14 cellular contexts compared by ENCODE assay signal in genomic region chr3:174218011-174218410, GRCh38.
"Had no signal": no experiment of that assay in that cellular context is flagged by ENCODE, and none has a peak within 500 bp of the region (broad histone marks: within the 10 kb centered on the region; RNA-seq: fewer than 3 reads in every experiment).

No MANE protein-coding gene starts in this region.

- H3K4me1 Mint-ChIP-seq: stimulated activated effector memory CD8-positive, alpha-beta T cell treated with anti-CD3 and anti-CD28 coated beads, Interleukin-12 subunit alpha, Interleukin-12 subunit beta, amount 100 ng/mL, for 72 hours had no signal

- H3K36me3 ChIP-seq: transverse colon, WERI-Rb-1 had no signal

- DNase-seq: activated CD4-positive, alpha-beta T cell treated with anti-CD3 and anti-CD28 coated beads for 48 hours; activated naive CD4-positive, alpha-beta T cell treated with Interleukin-2 at 50 U/mL for 16 hours; central memory CD4-positive, alpha-beta T cell; effector memory CD4-positive, alpha-beta T cell; head of caudate nucleus; mammary epithelial cell; naive thymus-derived CD4-positive, alpha-beta T cell; right cardiac atrium; substantia nigra; T1000; transverse colon; WERI-Rb-1 had no signal

- H3K9me3 ChIP-seq: transverse colon had no signal

- H3K4me3 Mint-ChIP-seq: activated T-helper 1 cell treated with anti-CD3 and anti-CD28 coated beads, Interleukin-12 subunit alpha, Interleukin-12 subunit beta, Interleukin-2, Interleukin-4 antibody, amounts not matched to agents 30 ng/mL and 10 ng/mL and 1 ng/mL, durations not matched to agents 14 hours and 24 hours and 36 hours; naive thymus-derived CD4-positive, alpha-beta T cell; stimulated activated effector memory CD8-positive, alpha-beta T cell treated with anti-CD3 and anti-CD28 coated beads, Interleukin-12 subunit alpha, Interleukin-12 subunit beta, amount 100 ng/mL, for 72 hours had no signal

- H3K27ac ChIP-seq: transverse colon, WERI-Rb-1 had no signal

- H3K9me3 Mint-ChIP-seq: activated T-helper 1 cell treated with anti-CD3 and anti-CD28 coated beads, Interleukin-12 subunit alpha, Interleukin-12 subunit beta, Interleukin-2, Interleukin-4 antibody, amounts not matched to agents 30 ng/mL and 10 ng/mL and 1 ng/mL, durations not matched to agents 14 hours and 24 hours and 36 hours had no signal

- H3K27me3 ChIP-seq: transverse colon had no signal

- H3K36me3 Mint-ChIP-seq: naive thymus-derived CD4-positive, alpha-beta T cell; stimulated activated effector memory CD8-positive, alpha-beta T cell treated with anti-CD3 and anti-CD28 coated beads, Interleukin-12 subunit alpha, Interleukin-12 subunit beta, amount 100 ng/mL, for 72 hours had no signal

- H3K27ac Mint-ChIP-seq: activated T-helper 1 cell treated with anti-CD3 and anti-CD28 coated beads, Interleukin-12 subunit alpha, Interleukin-12 subunit beta, Interleukin-2, Interleukin-4 antibody, amounts not matched to agents 30 ng/mL and 10 ng/mL and 1 ng/mL, durations not matched to agents 14 hours and 24 hours and 36 hours; naive thymus-derived CD4-positive, alpha-beta T cell; stimulated activated effector memory CD8-positive, alpha-beta T cell treated with anti-CD3 and anti-CD28 coated beads, Interleukin-12 subunit alpha, Interleukin-12 subunit beta, amount 100 ng/mL, for 72 hours had no signal

- H3K27me3 Mint-ChIP-seq: naive thymus-derived CD4-positive, alpha-beta T cell had no signal

- ATAC-seq: naive thymus-derived CD4-positive, alpha-beta T cell; right cardiac atrium; stimulated activated effector memory CD8-positive, alpha-beta T cell treated with anti-CD3 and anti-CD28 coated beads, Interleukin-12 subunit alpha, Interleukin-12 subunit beta, amount 100 ng/mL, for 72 hours had no signal

- H3K4me1 ChIP-seq: transverse colon had no signal

- H3K4me3 ChIP-seq: transverse colon had no signal
